Comparison of ENCODE assay signal across 8 cellular contexts in genomic region chr12:49018282-49019119, GRCh38. TPM values are rescaled to one million over a fixed set of nuclear protein-coding genes. Genes with fewer than 3 reads are reported as not detected.
DNase-seq lines count a peak whose midpoint lies in the region; ATAC-seq and TF ChIP-seq lines count a peak whose summit lies in the region.

Gene PRKAG1 (minus strand): TSS chr12:49018776. CDS start chr12:49018740, 36 bp downstream.

- H3K27ac Mint-ChIP-seq in activated naive CD4-positive, alpha-beta T cell treated with anti-CD3 and anti-CD28 coated beads, Interleukin-2, amount 10 ng/mL, durations not matched to agents 7 days and 5 days = peak within 1 kb of the TSS; percentile 99

- CTCF ChIA-PET in GM10248 (lab: Yijun Ruan, JAX) = interaction anchor here (0.8 to 18.9 kb wide), 14 partner anchors 9 to 45 kb away, joined by 4 to 253 read pairs (median 6); partner anchors contain the start of gene DDN
- CTCF ChIA-PET in activated naive CD4-positive, alpha-beta T cell treated with anti-CD3 and anti-CD28 coated beads, Interleukin-2, amount 10 ng/mL, durations not matched to agents 7 days and 5 days (lab: Charles Lee) = interaction anchor here (0.8 to 6.9 kb wide), 11 partner anchors 12 to 66 kb away, joined by 3 to 58 read pairs (median 5); partner anchors contain the start of gene DDN

- POLR2A ChIA-PET in GM10248 (lab: Yijun Ruan, JAX) = interaction anchor here (0.9 to 1.1 kb wide), 3 partner anchors 19 to 113 kb away, joined by 3 to 4 read pairs (median 3); partner anchors contain the start of gene TUBA1B

- H3K27ac ChIP-seq in SK-N-MC (peak within 1 kb of the TSS; percentile 97), suprapubic skin (peak within 1 kb of the TSS; percentile 92)

- H3K4me3 Mint-ChIP-seq in activated naive CD4-positive, alpha-beta T cell treated with anti-CD3 and anti-CD28 coated beads, Interleukin-2, amount 10 ng/mL, durations not matched to agents 7 days and 5 days = peak within 1 kb of the TSS; percentile 95

- H3K9ac ChIP-seq in SK-N-MC (ENCODE audit: insufficient read length) = peak within 1 kb of the TSS; percentile 94

- ATAC-seq in HG02571 (IDR thresholded peaks at IDR 0.05; ENCODE audit: unreplicated experiment) = peak; percentile 88

- TF ChIP-seq CTCF in GM10248 (IDR thresholded peaks at IDR 0.05; ENCODE audit: control extremely low read depth, extremely low read depth, low read depth, missing control alignments) (peak; percentile 53), NB4 (IDR thresholded peaks at IDR 0.05; ENCODE audit: low read depth, low read length) (peak; percentile 47), suprapubic skin (IDR thresholded peaks at IDR 0.05) (peak in 1 of 2 donors; percentile 58)

- H3K36me3 ChIP-seq in SK-N-MC (ENCODE audit: insufficient read depth, low read length) = peaks cover 21% of the 10 kb centered on the region; the same call in 1 of the 2 replicates
- H3K36me3 ChIP-seq in suprapubic skin = peaks cover 31% of the 10 kb centered on the region

- H3K9me3 ChIP-seq in SK-N-MC (ENCODE audit: low read depth, low read length) = no peaks in the 10 kb centered on the region
- no peaks in the 10 kb centered on the region for H3K9me3 ChIP-seq in suprapubic skin

- H3K9me3 Mint-ChIP-seq in activated naive CD4-positive, alpha-beta T cell treated with anti-CD3 and anti-CD28 coated beads, Interleukin-2, amount 10 ng/mL, durations not matched to agents 7 days and 5 days = no peaks in the 10 kb centered on the region

- no peaks in the 10 kb centered on the region for H3K27me3 Mint-ChIP-seq in activated naive CD4-positive, alpha-beta T cell treated with anti-CD3 and anti-CD28 coated beads, Interleukin-2, amount 10 ng/mL, durations not matched to agents 7 days and 5 days

- peaks cover 41% of the 10 kb centered on the region for H3K4me1 Mint-ChIP-seq in activated naive CD4-positive, alpha-beta T cell treated with anti-CD3 and anti-CD28 coated beads, Interleukin-2, amount 10 ng/mL, durations not matched to agents 7 days and 5 days

- TF ChIP-seq EP300 in suprapubic skin (IDR thresholded peaks at IDR 0.05) = peak; percentile 13

- H3K36me3 Mint-ChIP-seq in activated naive CD4-positive, alpha-beta T cell treated with anti-CD3 and anti-CD28 coated beads, Interleukin-2, amount 10 ng/mL, durations not matched to agents 7 days and 5 days = peaks cover 49% of the 10 kb centered on the region

- TF ChIP-seq POLR2A in NB4 (IDR thresholded peaks at IDR 0.05; ENCODE audit: extremely low read depth, insufficient read length) = peak; percentile 81
- TF ChIP-seq POLR2A in suprapubic skin (IDR thresholded peaks at IDR 0.05) = peak; percentile 58 to 90

- H3K4me3 ChIP-seq in NB4 (ENCODE audit: low read depth, low read length) (peak within 1 kb of the TSS; percentile 91), SK-N-MC (peak within 1 kb of the TSS; percentile 100), suprapubic skin (peak within 1 kb of the TSS; percentile 89)

- under 1% methylated on average over 29 of the region's 59 CpGs for WGBS in suprapubic skin

- peak; percentile 99 for DNase-seq in GM10248 (ENCODE audit: extremely low spot score)
- DNase-seq in NB4 (ENCODE audit: low read depth) = peak; percentile 100
- DNase-seq in SK-N-MC (ENCODE audit: low read depth, low spot score) = peak; percentile 72
- peak; percentile 98 for DNase-seq in activated naive CD4-positive, alpha-beta T cell treated with anti-CD3 and anti-CD28 coated beads, Interleukin-2, amount 10 ng/mL, durations not matched to agents 7 days and 5 days
- peak; percentile 97 for DNase-seq in germinal center (ENCODE audit: low spot score)
- peak; percentile 63 to 97 (median 92) for DNase-seq in nucleus accumbens (lab: John Stamatoyannopoulos, UW)
- peak; percentile 98 for DNase-seq in suprapubic skin (ENCODE audit: low spot score in 2 of 2)

- H3K27me3 ChIP-seq in suprapubic skin = no peaks in the 10 kb centered on the region

- H3K4me1 ChIP-seq in suprapubic skin = peaks cover 33% of the 10 kb centered on the region

RNA-seq across cellular contexts. Expression of gene PRKAG1, which starts in this region (rescaled TPM):
- total RNA-seq in suprapubic skin = 10 to 100 TPM; 40.0 to 61.4 (median 49.6) TPM

Comparison
In these comparisons a context has a peak if more than half of its experiments do, and no peak if none do; other contexts are left out.
1. Peak in every context shown above with its lines: DNase-seq, ATAC-seq, H3K4me3 ChIP-seq and H3K27ac ChIP-seq.